Comparison of ENCODE assay signal across 13 cellular contexts in the genomic region with DNA sequence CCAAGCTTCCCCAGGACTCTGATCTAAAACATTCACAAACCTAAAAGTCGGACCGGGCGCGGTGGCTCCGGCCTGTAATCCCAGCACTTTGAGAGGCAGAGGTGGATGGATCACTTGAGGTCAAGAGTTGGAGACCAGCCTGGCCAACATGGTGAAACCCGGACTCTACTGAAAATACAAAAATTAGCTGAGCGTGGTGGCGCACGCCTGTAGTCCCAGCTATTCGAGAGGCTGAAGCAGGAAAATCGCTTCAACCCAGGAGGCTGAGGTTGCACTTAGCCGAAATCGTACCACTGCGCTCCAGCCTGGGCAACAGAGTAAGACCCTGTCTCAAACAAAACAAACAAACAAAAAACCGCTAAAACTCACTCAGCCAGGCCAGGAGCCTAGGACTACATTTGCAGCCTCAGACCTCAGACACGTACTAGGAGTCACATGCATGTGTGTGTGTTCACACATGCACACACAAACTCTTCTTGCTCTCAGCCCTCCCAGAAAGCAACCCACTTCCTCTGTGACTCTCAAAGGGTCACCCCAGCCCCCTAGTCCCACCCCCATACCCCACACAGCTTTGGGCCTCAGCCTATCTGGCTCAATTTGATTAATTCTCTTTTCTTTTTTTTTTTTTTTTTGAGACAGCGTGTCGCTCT. TPM values are rescaled to one million over a fixed set of nuclear protein-coding genes. Genes with fewer than 3 reads are reported as not detected.
DNase-seq lines count a peak whose midpoint lies in the region; ATAC-seq and TF ChIP-seq lines count a peak whose summit lies in the region.
"Had no signal": no experiment of that assay in that cellular context is flagged by ENCODE, and none has a peak within 500 bp of the region (broad histone marks: within the 10 kb centered on the region; RNA-seq: fewer than 3 reads in every experiment).

No MANE protein-coding gene starts in this region.

- peak overlapping the region; percentile 54 for H3K4me3 Mint-ChIP-seq in activated T-cell treated with anti-CD3 and anti-CD28 coated beads, Interleukin-2, amount 50 U/mL, for 24 hours
- H3K4me3 Mint-ChIP-seq in T-helper 17 cell (peak overlapping the region; percentile 81), glutamatergic neuron (ENCODE audit: unreplicated experiment) (peak overlapping the region; percentile 65)
- peak overlapping the region; percentile 33 for H3K4me3 Mint-ChIP-seq in stimulated activated effector memory CD8-positive, alpha-beta T cell treated with anti-CD3 and anti-CD28 coated beads, Interleukin-12 subunit alpha, Interleukin-12 subunit beta, amount 100 ng/mL, for 72 hours

- intact Hi-C loops in adrenal gland (cut with DNase I), result no loop called here

- 88 to 92% (median 89%) methylated on average over 16 to 18 of the region's 18 CpGs for WGBS in adrenal gland, 4 donors

- no peaks in the 10 kb centered on the region for H3K36me3 Mint-ChIP-seq in activated T-cell treated with anti-CD3 and anti-CD28 coated beads, Interleukin-2, amount 50 U/mL, for 24 hours (ENCODE audit: low read depth)
- H3K36me3 Mint-ChIP-seq in T-helper 17 cell (ENCODE audit: low read depth) (peaks cover 12% of the 10 kb centered on the region), glutamatergic neuron (ENCODE audit: unreplicated experiment) (no peaks in the 10 kb centered on the region)
- no peaks in the 10 kb centered on the region for H3K36me3 Mint-ChIP-seq in stimulated activated effector memory CD8-positive, alpha-beta T cell treated with anti-CD3 and anti-CD28 coated beads, Interleukin-12 subunit alpha, Interleukin-12 subunit beta, amount 100 ng/mL, for 72 hours

- no peak overlapping the region for H3K27ac Mint-ChIP-seq in activated T-cell treated with anti-CD3 and anti-CD28 coated beads, Interleukin-2, amount 50 U/mL, for 24 hours
- H3K27ac Mint-ChIP-seq in T-helper 17 cell (no peak overlapping the region), glutamatergic neuron (ENCODE audit: unreplicated experiment) (no peak overlapping the region)
- H3K27ac Mint-ChIP-seq in stimulated activated effector memory CD8-positive, alpha-beta T cell treated with anti-CD3 and anti-CD28 coated beads, Interleukin-12 subunit alpha, Interleukin-12 subunit beta, amount 100 ng/mL, for 72 hours, result no peak overlapping the region

- no peak for TF ChIP-seq POLR2A in adrenal gland (IDR thresholded peaks at IDR 0.05)

- H3K4me1 Mint-ChIP-seq in activated T-cell treated with anti-CD3 and anti-CD28 coated beads, Interleukin-2, amount 50 U/mL, for 24 hours (ENCODE audit: low read depth), result peaks cover 9% of the 10 kb centered on the region
- H3K4me1 Mint-ChIP-seq in T-helper 17 cell (peaks cover 13% of the 10 kb centered on the region), glutamatergic neuron (ENCODE audit: low read depth, unreplicated experiment) (peaks cover 2% of the 10 kb centered on the region)
- peaks cover 7% of the 10 kb centered on the region for H3K4me1 Mint-ChIP-seq in stimulated activated effector memory CD8-positive, alpha-beta T cell treated with anti-CD3 and anti-CD28 coated beads, Interleukin-12 subunit alpha, Interleukin-12 subunit beta, amount 100 ng/mL, for 72 hours

- no peak overlapping the region for H3K27ac ChIP-seq in adrenal gland
- H3K27ac ChIP-seq: foreskin keratinocyte had no signal

- TF ChIP-seq CTCF in glutamatergic neuron (IDR thresholded peaks at IDR 0.05; ENCODE audit: partially characterized antibody, unreplicated experiment) (no peak), adrenal gland (IDR thresholded peaks at IDR 0.05) (no peak)

- H3K9me3 ChIP-seq in T-helper 17 cell (ENCODE audit: control insufficient read depth, low read length, poor library complexity, severe bottlenecking) (no peaks in the 10 kb centered on the region), adrenal gland (replicated peaks in 1 of 3) (no peaks in the 10 kb centered on the region)

- ATAC-seq in T-helper 17 cell (no peak), GM21528 (IDR thresholded peaks at IDR 0.05; ENCODE audit: low FRiP score, unreplicated experiment) (no peak)
- ATAC-seq in stimulated activated effector memory CD8-positive, alpha-beta T cell treated with anti-CD3 and anti-CD28 coated beads, Interleukin-12 subunit alpha, Interleukin-12 subunit beta, amount 100 ng/mL, for 72 hours, result no peak
- ATAC-seq: foreskin keratinocyte had no signal

- H3K9me3 Mint-ChIP-seq in activated T-cell treated with anti-CD3 and anti-CD28 coated beads, Interleukin-2, amount 50 U/mL, for 24 hours, result no peaks in the 10 kb centered on the region
- peaks cover 11% of the 10 kb centered on the region for H3K9me3 Mint-ChIP-seq in glutamatergic neuron (ENCODE audit: unreplicated experiment)
- H3K9me3 Mint-ChIP-seq in stimulated activated effector memory CD8-positive, alpha-beta T cell treated with anti-CD3 and anti-CD28 coated beads, Interleukin-12 subunit alpha, Interleukin-12 subunit beta, amount 100 ng/mL, for 72 hours, result no peaks in the 10 kb centered on the region

- peaks cover 59% of the 10 kb centered on the region for H3K27me3 Mint-ChIP-seq in activated T-cell treated with anti-CD3 and anti-CD28 coated beads, Interleukin-2, amount 50 U/mL, for 24 hours
- peaks cover 66% of the 10 kb centered on the region for H3K27me3 Mint-ChIP-seq in T-helper 17 cell
- peaks cover 21% of the 10 kb centered on the region for H3K27me3 Mint-ChIP-seq in glutamatergic neuron (ENCODE audit: unreplicated experiment)

- peaks cover 24% of the 10 kb centered on the region for H3K27me3 ChIP-seq in adrenal gland

- H3K4me3 ChIP-seq in adrenal gland, result no peak overlapping the region

- H3K4me1 ChIP-seq in adrenal gland (replicated peaks in 1 of 2), result peaks cover 4 to 5% of the 10 kb centered on the region in 2 donors
- H3K4me1 ChIP-seq: foreskin keratinocyte had no signal

- DNase-seq in activated T-cell treated with anti-CD3 and anti-CD28 coated beads, Interleukin-2, amount 50 U/mL, for 24 hours, result no peak
- no peak for DNase-seq in activated T-cell treated with anti-CD3 and anti-CD28 coated beads, Interleukin-2, amount 50 U/mL, for 1 hour
- no peak for DNase-seq in T-helper 17 cell
- DNase-seq in glutamatergic neuron, result no peak
- DNase-seq in stimulated activated effector memory CD8-positive, alpha-beta T cell treated with anti-CD3 and anti-CD28 coated beads, Interleukin-12 subunit alpha, Interleukin-12 subunit beta, amount 100 ng/mL, for 72 hours (ENCODE audit: low spot score in 2 of 2), result no peak
- DNase-seq in adrenal gland, result no peak
- no peak for DNase-seq in cortex of kidney (lab: John Stamatoyannopoulos, UW)
- DNase-seq: activated gamma-delta T cell treated with Interleukin-2 at 50 U/mL for 16 hours; foreskin keratinocyte; Karpas-422; NCI-H69; stimulated activated CD4-positive, alpha-beta T cell treated with anti-CD3 and anti-CD28 coated beads, Interleukin-2, amount 100 ng/mL, for 48 hours had no signal

- no peaks in the 10 kb centered on the region for H3K36me3 ChIP-seq in adrenal gland (replicated peaks in 1 of 2)

RNA-seq across cellular contexts. Expression of gene NOTCH3, which starts 0.7 kb away (rescaled TPM):
- under 1 TPM; 0.05 to 0.18 TPM for total RNA-seq in T-helper 17 cell
- 3.6 TPM for total RNA-seq in glutamatergic neuron (ENCODE audit: unreplicated experiment)
- 10 to 100 TPM in 7 of 8 donors, 1 to 10 TPM in 1; 8.3 to 39.3 (median 17.7) TPM for total RNA-seq in adrenal gland
- polyA plus RNA-seq in adrenal gland, result 1 to 10 TPM; 3.7 to 8.9 (median 6.2) TPM

RNA-seq across cellular contexts. Expression of gene EPHX3, which starts 30.7 kb away (rescaled TPM):
- total RNA-seq in T-helper 17 cell, result not detected
- 0.61 TPM for total RNA-seq in glutamatergic neuron (ENCODE audit: unreplicated experiment)
- 1 to 10 TPM in 1 of 8 donors, under 1 TPM in 5, not detected in 2; 0.43 to 7.5 (median 0.62) TPM for total RNA-seq in adrenal gland
- under 1 TPM; 0.24 to 0.44 (median 0.31) TPM for polyA plus RNA-seq in adrenal gland
- total RNA-seq: foreskin keratinocyte had no signal
